In genomic region chr19:290539-291521, GRCh38 we compare ENCODE assay signal across 8 cellular contexts. TPM values are rescaled to one million over a fixed set of nuclear protein-coding genes. Genes with fewer than 3 reads are reported as not detected.
A peak's percentile ranks its signal among the peaks of the same experiment; 100 is the strongest.
DNase-seq lines count a peak whose midpoint lies in the region; ATAC-seq and TF ChIP-seq lines count a peak whose summit lies in the region.

PLPP2 (minus strand) TSS chr19:291403; CDS start chr19:291336, 67 bp downstream.

- no peaks in the 10 kb centered on the region for H3K79me1 ChIP-seq in neuronal stem cell (ENCODE audit: low read depth, low read length)

- peaks cover 13% of the 10 kb centered on the region for H3K4me1 Mint-ChIP-seq in activated B cell treated with CpG ODN at 0.5 μM for 24 hours

- H2AFZ ChIP-seq in neuronal stem cell (ENCODE audit: low read length) (peak within 1 kb of the TSS; percentile 73), PC-3 (ENCODE audit: low read length) (no peak within 1 kb of the TSS)

- H3K27me3 ChIP-seq in neuronal stem cell (ENCODE audit: control insufficient read depth in 3 of 3, insufficient read depth in 3 of 3, low read depth in 1 of 3, low read length in 3 of 3) (peaks cover 16 to 77% (median 55%) of the 10 kb centered on the region in 3 experiments), PC-3 (ENCODE audit: low read length) (no peaks in the 10 kb centered on the region)

- H3K14ac ChIP-seq in neuronal stem cell (ENCODE audit: low read length) = no peak within 1 kb of the TSS

- no peaks in the 10 kb centered on the region for H3K36me3 Mint-ChIP-seq in activated B cell treated with CpG ODN at 0.5 μM for 24 hours (ENCODE audit: low read depth)

- DNase-seq in activated T-cell treated with anti-CD3 and anti-CD28 coated beads for 1 hour (ENCODE audit: low read depth) = peak; percentile 14
- DNase-seq in activated T-cell treated with anti-CD3 and anti-CD28 coated beads for 4 hours = no peak
- no peak for DNase-seq in activated B cell treated with CpG ODN at 0.5 μM for 24 hours
- peak in 1 of 2 donors; percentile 74 for DNase-seq in foreskin fibroblast
- DNase-seq in neuronal stem cell (ENCODE audit: low spot score) = no peak
- DNase-seq in NCI-H187 treated with DMSO at 0.1 percent for 48 hours (lab: John Stamatoyannopoulos, UW) = no peak
- no peak for DNase-seq in 8988T
- no peak for DNase-seq in PC-3

- H3K23ac ChIP-seq in neuronal stem cell (ENCODE audit: low read depth, low read length, poor library complexity) = peak within 1 kb of the TSS; percentile 73

- intact Hi-C loops in activated B cell treated with CpG ODN at 0.5 μM for 24 hours (cut with micrococcal nuclease) = loop anchor here (10.0 kb wide), 1 partner anchor 214 kb away; the partner anchor contains the start of gene TPGS1
- intact Hi-C loops in PC-3 (cut with micrococcal nuclease) = no loop called here

- no peaks in the 10 kb centered on the region for H3K9me3 Mint-ChIP-seq in activated B cell treated with CpG ODN at 0.5 μM for 24 hours

- H4K8ac ChIP-seq in neuronal stem cell (ENCODE audit: low read depth, low read length) = no peak within 1 kb of the TSS

- no TSS peak for BruUV-seq in PC-3 (replicated peaks; lab: Mats Ljungman, UMichigan)

- CTCF ChIA-PET in activated B cell treated with CpG ODN at 0.5 μM for 24 hours (lab: Charles Lee) (no interaction called here), PC-3 (lab: Charles Lee) (no interaction called here)

- peak within 1 kb of the TSS; percentile 21 for H3K9ac ChIP-seq in neuronal stem cell (ENCODE audit: low read depth, low read length, poor library complexity)
- no peak within 1 kb of the TSS for H3K9ac ChIP-seq in PC-3 (ENCODE audit: low read length)

- H3K79me2 ChIP-seq in PC-3 (ENCODE audit: low read length) = no peaks in the 10 kb centered on the region

- peak within 1 kb of the TSS; percentile 88 for H2AK5ac ChIP-seq in neuronal stem cell (ENCODE audit: low read depth, low read length)

- no peak within 1 kb of the TSS for H2BK15ac ChIP-seq in neuronal stem cell (ENCODE audit: low read length)

- no peaks in the 10 kb centered on the region for H3K36me3 ChIP-seq in neuronal stem cell (replicated peaks in 1 of 2; ENCODE audit: control insufficient read depth in 2 of 2, insufficient read depth in 2 of 2, low read length in 2 of 2)
- H3K36me3 ChIP-seq in PC-3 (ENCODE audit: low read depth, low read length) = no peaks in the 10 kb centered on the region

- WGBS in neuronal stem cell (ENCODE audit: extremely low coverage in 2 of 2, insufficient read length in 2 of 2, insufficient replicate concordance in 1 of 2), 2 donors = no CpG with 5 or more reads among the region's 108 CpGs

- H2BK12ac ChIP-seq in neuronal stem cell (ENCODE audit: low read length) = no peak within 1 kb of the TSS

- ATAC-seq in activated B cell treated with CpG ODN at 0.5 μM for 24 hours (ENCODE audit: low read depth) = no peak
- no peak for ATAC-seq in PC-3

- H3K4ac ChIP-seq in neuronal stem cell (ENCODE audit: low read length) = no peak within 1 kb of the TSS

- peaks cover 42% of the 10 kb centered on the region for H3K27me3 Mint-ChIP-seq in activated B cell treated with CpG ODN at 0.5 μM for 24 hours

- peaks cover 2 to 13% of the 10 kb centered on the region in 2 donors for H3K9me3 ChIP-seq in neuronal stem cell (replicated peaks in 1 of 2; ENCODE audit: control insufficient read depth in 2 of 2, insufficient read depth in 1 of 2, low read depth in 1 of 2, low read length in 2 of 2)
- no peaks in the 10 kb centered on the region for H3K9me3 ChIP-seq in PC-3 (ENCODE audit: low read length)

- H2BK120ac ChIP-seq in neuronal stem cell (ENCODE audit: low read depth, low read length) = no peak within 1 kb of the TSS

- H4K91ac ChIP-seq in neuronal stem cell (ENCODE audit: low read depth, low read length, poor library complexity) = no peak within 1 kb of the TSS

- no peak within 1 kb of the TSS for H3K27ac Mint-ChIP-seq in activated B cell treated with CpG ODN at 0.5 μM for 24 hours

- H3K27ac ChIP-seq in neuronal stem cell (replicated peaks; ENCODE audit: low read length) (no peak within 1 kb of the TSS), PC-3 (ENCODE audit: low read length) (no peak within 1 kb of the TSS)

- peaks cover 14% of the 10 kb centered on the region in 2 donors for H3K4me1 ChIP-seq in neuronal stem cell (ENCODE audit: control insufficient read depth in 2 of 2, insufficient read depth in 1 of 2, low read depth in 1 of 2, low read length in 2 of 2)
- no peaks in the 10 kb centered on the region for H3K4me1 ChIP-seq in PC-3 (ENCODE audit: insufficient read depth, low read length)

- no peaks in the 10 kb centered on the region for H3K9me2 ChIP-seq in PC-3 (replicated peaks; ENCODE audit: low read length)

- POLR2A ChIA-PET in activated B cell treated with CpG ODN at 0.5 μM for 24 hours (lab: Charles Lee) = no interaction called here
- POLR2A ChIA-PET in PC-3 (lab: Charles Lee; ENCODE audit: unreplicated experiment) = no interaction called here

- H2BK5ac ChIP-seq in neuronal stem cell (ENCODE audit: low read length) = no peak within 1 kb of the TSS

- TF ChIP-seq CTCF in activated B cell treated with CpG ODN at 0.5 μM for 24 hours (IDR thresholded peaks at IDR 0.05) = no peak
- TF ChIP-seq CTCF in foreskin fibroblast (IDR thresholded peaks at IDR 0.05; ENCODE audit: low read depth, low read length) = no peak
- no peak for TF ChIP-seq CTCF in PC-3 (conservative IDR thresholded peaks at IDR 0.05; ENCODE audit: low read depth, low read length)

- H3F3A ChIP-seq in PC-3 (ENCODE audit: low read length, unreplicated experiment) = no peaks in the 10 kb centered on the region

- H3K4me2 ChIP-seq in neuronal stem cell (ENCODE audit: insufficient read depth, low read length, poor library complexity, severe bottlenecking) (peak within 1 kb of the TSS; percentile 54), PC-3 (ENCODE audit: low read length) (no peak within 1 kb of the TSS)

- H4K20me1 ChIP-seq in PC-3 (ENCODE audit: low read length) = no peaks in the 10 kb centered on the region

- peak within 1 kb of the TSS; percentile 91 for H3K18ac ChIP-seq in neuronal stem cell (ENCODE audit: low read length)

- H3K4me3 ChIP-seq in foreskin fibroblast (ENCODE audit: low read depth in 1 of 2, low read length in 2 of 2) = peak within 1 kb of the TSS; percentile 47 to 58
- H3K4me3 ChIP-seq in neuronal stem cell (ENCODE audit: low read length in 2 of 2) = peak within 1 kb of the TSS; percentile 24 to 57
- no peak within 1 kb of the TSS for H3K4me3 ChIP-seq in PC-3 (ENCODE audit: low read length)

- peak within 1 kb of the TSS; percentile 28 for H3K4me3 Mint-ChIP-seq in activated B cell treated with CpG ODN at 0.5 μM for 24 hours

RNA-seq across cellular contexts. Expression of gene PLPP2, which starts in this region (rescaled TPM):
- 0.29 and 0.32 TPM in 2 replicates for total RNA-seq in activated B cell treated with CpG ODN at 0.5 μM for 24 hours
- polyA plus RNA-seq in neuronal stem cell (2013, experiment 1 of 2) = 0.77 TPM
- 0.65 TPM for polyA plus RNA-seq in neuronal stem cell (2013, experiment 2 of 2)
- total RNA-seq in PC-3 (2014; rRNA removed) = not detected in 2 replicates
